ENCODE assay signal across 16 cellular contexts in the genomic region with DNA sequence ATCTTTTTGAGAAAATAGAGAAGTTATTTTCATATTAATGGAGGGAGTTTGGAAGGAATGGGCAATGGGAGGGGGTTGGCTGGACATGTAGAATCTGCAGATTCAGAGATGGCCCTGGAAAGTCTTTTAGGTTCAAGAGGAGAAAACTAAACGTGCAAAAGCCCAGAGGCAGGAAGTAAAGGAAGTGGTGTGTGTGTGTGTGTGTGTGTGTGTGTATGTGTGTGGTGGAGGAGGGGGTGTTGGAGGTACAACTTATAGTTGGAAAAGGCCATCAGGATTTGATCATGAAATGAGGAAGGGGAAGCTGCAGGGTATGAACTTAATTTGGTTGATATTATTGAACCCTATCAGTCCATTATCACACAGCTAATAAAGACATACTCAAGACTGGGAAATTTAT. TPM values are rescaled to one million over a fixed set of nuclear protein-coding genes. Genes with fewer than 3 reads are reported as not detected.
DNase-seq lines count a peak whose midpoint lies in the region; ATAC-seq and TF ChIP-seq lines count a peak whose summit lies in the region.
"Had no signal": no experiment of that assay in that cellular context is flagged by ENCODE, and none has a peak within 500 bp of the region (broad histone marks: within the 10 kb centered on the region; RNA-seq: fewer than 3 reads in every experiment).

No MANE protein-coding gene starts in this region.

- H3K4me1 Mint-ChIP-seq in activated CD8-positive, alpha-beta T cell treated with anti-CD3 and anti-CD28 coated beads, Interleukin-2, amount 10 ng/mL, durations not matched to agents 7 days and 5 days (ENCODE audit: low read depth) = peaks cover 25% of the 10 kb centered on the region
- peaks cover 23% of the 10 kb centered on the region for H3K4me1 Mint-ChIP-seq in activated CD8-positive, alpha-beta T cell treated with anti-CD3 and anti-CD28 coated beads for 36 hours (ENCODE audit: low read depth)
- H3K4me1 Mint-ChIP-seq in naive thymus-derived CD4-positive, alpha-beta T cell = peaks cover 13 to 35% (median 28%) of the 10 kb centered on the region in 7 donors

- H4K8ac ChIP-seq in trophoblast cell (ENCODE audit: low read depth, low read length) = no peak overlapping the region

- H2BK12ac ChIP-seq in trophoblast cell (ENCODE audit: low read length) = no peak overlapping the region

- intact Hi-C loops in activated CD8-positive, alpha-beta T cell treated with anti-CD3 and anti-CD28 coated beads for 36 hours (cut with micrococcal nuclease) = no loop called here
- intact Hi-C loops in naive thymus-derived CD4-positive, alpha-beta T cell (cut with micrococcal nuclease) = loop anchor here in 1 of 2 donors (2.0 kb wide), 1 partner anchor 60 kb away; no protein-coding TSS in a partner anchor
- intact Hi-C loops in head of caudate nucleus (cut with DNase I) = no loop called here

- H4K91ac ChIP-seq in trophoblast cell (ENCODE audit: low read depth, low read length) = no peak overlapping the region

- peak overlapping the region in 6 of 11 experiments; percentile 5 to 38 (median 10); a peak in 8 of 22 replicates for H3K4me2 ChIP-seq in BLaER1 treated with 17β-estradiol and CSF1 and Interleukin-3, amounts not matched to agents 10 nM and 100 nM
- no peak overlapping the region for H3K4me2 ChIP-seq in trophoblast cell (ENCODE audit: low read length)

- WGBS in trophoblast cell (ENCODE audit: extremely low coverage, insufficient coverage, insufficient read length) = no CpG with 5 or more reads among the region's 1 CpG

- H3K79me2 ChIP-seq in trophoblast cell (ENCODE audit: control insufficient read depth, insufficient read depth, low read length, poor library complexity) = peaks cover 3% of the 10 kb centered on the region

- no peak overlapping the region for H3K4me3 ChIP-seq in BLaER1 treated with 17β-estradiol and CSF1 and Interleukin-3, amounts not matched to agents 10 nM and 100 nM
- no peak overlapping the region for H3K4me3 ChIP-seq in Jurkat, Clone E6-1 (ENCODE audit: low read length)
- no peak overlapping the region for H3K4me3 ChIP-seq in naive thymus-derived CD4-positive, alpha-beta T cell (ENCODE audit: low read length)
- no peak overlapping the region for H3K4me3 ChIP-seq in trophoblast cell (ENCODE audit: low read depth, low read length)

- no peak overlapping the region for H2AK5ac ChIP-seq in trophoblast cell (ENCODE audit: low read length)

- H3K9me3 ChIP-seq in BLaER1 treated with 17β-estradiol and CSF1 and Interleukin-3, amounts not matched to agents 10 nM and 100 nM (replicated peaks in 1 of 11) = peaks cover 0 to 17% (median 10%) of the 10 kb centered on the region in 11 experiments; a peak in 14 of 22 replicates
- H3K9me3 ChIP-seq in naive thymus-derived CD4-positive, alpha-beta T cell (ENCODE audit: control insufficient read depth in 2 of 3, low read length in 3 of 3) = no peaks in the 10 kb centered on the region
- H3K9me3 ChIP-seq in trophoblast cell (ENCODE audit: insufficient read depth, low read depth, low read length) = no peaks in the 10 kb centered on the region

- H3K23ac ChIP-seq in trophoblast cell (ENCODE audit: low read length) = no peak overlapping the region

- no peak for ATAC-seq in activated CD8-positive, alpha-beta T cell treated with anti-CD3 and anti-CD28 coated beads, Interleukin-2, amount 10 ng/mL, durations not matched to agents 7 days and 5 days
- no peak for ATAC-seq in activated CD8-positive, alpha-beta T cell treated with anti-CD3 and anti-CD28 coated beads for 36 hours
- no peak for ATAC-seq in naive thymus-derived CD4-positive, alpha-beta T cell
- ATAC-seq: CD8-positive, alpha-beta T cell; HepG2 had no signal

- no peak overlapping the region for H3K14ac ChIP-seq in trophoblast cell (ENCODE audit: low read length)

- no peak overlapping the region for H4K12ac ChIP-seq in trophoblast cell (ENCODE audit: low read depth, low read length)

- no peak overlapping the region for H3K18ac ChIP-seq in trophoblast cell (ENCODE audit: low read length)

- H2AFZ ChIP-seq in trophoblast cell (ENCODE audit: insufficient read depth, low read length, poor library complexity) = no peak overlapping the region

- H4K20me1 ChIP-seq in BLaER1 treated with 17β-estradiol and CSF1 and Interleukin-3, amounts not matched to agents 10 nM and 100 nM = no peaks in the 10 kb centered on the region

- peaks cover 8 to 28% (median 23%) of the 10 kb centered on the region in 10 experiments; a peak in 19 of 20 replicates for H3K4me1 ChIP-seq in BLaER1 treated with 17β-estradiol and CSF1 and Interleukin-3, amounts not matched to agents 10 nM and 100 nM
- H3K4me1 ChIP-seq in naive thymus-derived CD4-positive, alpha-beta T cell (ENCODE audit: control insufficient read depth in 2 of 2, insufficient read depth in 2 of 2, low read length in 2 of 2) = peaks cover 0 to 11% of the 10 kb centered on the region in 2 donors
- peaks cover 6 to 10% of the 10 kb centered on the region in 2 experiments for H3K4me1 ChIP-seq in trophoblast cell (ENCODE audit: control insufficient read depth in 1 of 2, insufficient read depth in 2 of 2, low read length in 2 of 2)

- no peak for DNase-seq in activated CD8-positive, alpha-beta T cell treated with anti-CD3 and anti-CD28 coated beads, Interleukin-2, amount 10 ng/mL, durations not matched to agents 7 days and 5 days
- DNase-seq in activated CD8-positive, alpha-beta T cell treated with anti-CD3 and anti-CD28 coated beads for 36 hours = no peak
- peak; percentile 18 for DNase-seq in Jurkat, Clone E6-1 (ENCODE audit: low read depth, low spot score)
- DNase-seq in naive thymus-derived CD4-positive, alpha-beta T cell = no peak
- no peak for DNase-seq in head of caudate nucleus
- DNase-seq in RKO (ENCODE audit: low spot score) = no peak
- DNase-seq in trophoblast cell = no peak
- DNase-seq: CD8-positive, alpha-beta T cell; COR-L47; GF-D8; HCEC 1CT; HFFc6 had no signal

- H3K4me3 Mint-ChIP-seq in activated CD8-positive, alpha-beta T cell treated with anti-CD3 and anti-CD28 coated beads, Interleukin-2, amount 10 ng/mL, durations not matched to agents 7 days and 5 days = no peak overlapping the region
- H3K4me3 Mint-ChIP-seq in activated CD8-positive, alpha-beta T cell treated with anti-CD3 and anti-CD28 coated beads for 36 hours = no peak overlapping the region
- peak overlapping the region in 2 of 10 donors; percentile 1 to 9 for H3K4me3 Mint-ChIP-seq in naive thymus-derived CD4-positive, alpha-beta T cell
- H3K4me3 Mint-ChIP-seq: B cell; CD14-positive monocyte; CD8-positive, alpha-beta T cell; HFFc6 had no signal

- H3K9me3 Mint-ChIP-seq in activated CD8-positive, alpha-beta T cell treated with anti-CD3 and anti-CD28 coated beads, Interleukin-2, amount 10 ng/mL, durations not matched to agents 7 days and 5 days (ENCODE audit: insufficient read depth) = peaks cover 6% of the 10 kb centered on the region
- peaks cover 6% of the 10 kb centered on the region for H3K9me3 Mint-ChIP-seq in activated CD8-positive, alpha-beta T cell treated with anti-CD3 and anti-CD28 coated beads for 36 hours
- H3K9me3 Mint-ChIP-seq in naive thymus-derived CD4-positive, alpha-beta T cell = peaks cover 0 to 5% (median 0%) of the 10 kb centered on the region in 11 donors
- H3K9me3 Mint-ChIP-seq: CD8-positive, alpha-beta T cell; HFFc6 had no signal

- H2BK120ac ChIP-seq in trophoblast cell (ENCODE audit: insufficient read depth, low read length, poor library complexity) = no peak overlapping the region

- H3K27me3 Mint-ChIP-seq in activated CD8-positive, alpha-beta T cell treated with anti-CD3 and anti-CD28 coated beads, Interleukin-2, amount 10 ng/mL, durations not matched to agents 7 days and 5 days (ENCODE audit: low read depth) = no peaks in the 10 kb centered on the region
- no peaks in the 10 kb centered on the region for H3K27me3 Mint-ChIP-seq in activated CD8-positive, alpha-beta T cell treated with anti-CD3 and anti-CD28 coated beads for 36 hours
- no peaks in the 10 kb centered on the region for H3K27me3 Mint-ChIP-seq in naive thymus-derived CD4-positive, alpha-beta T cell
- H3K27me3 Mint-ChIP-seq: B cell had no signal

- no peak overlapping the region for H3K27ac ChIP-seq in BLaER1 treated with 17β-estradiol and CSF1 and Interleukin-3, amounts not matched to agents 10 nM and 100 nM
- H3K27ac ChIP-seq in naive thymus-derived CD4-positive, alpha-beta T cell (ENCODE audit: low read depth, low read length) = no peak overlapping the region
- no peak overlapping the region for H3K27ac ChIP-seq in trophoblast cell (ENCODE audit: low read depth, low read length)

- no peaks in the 10 kb centered on the region for H3K36me3 ChIP-seq in BLaER1 treated with 17β-estradiol and CSF1 and Interleukin-3, amounts not matched to agents 10 nM and 100 nM
- no peaks in the 10 kb centered on the region for H3K36me3 ChIP-seq in naive thymus-derived CD4-positive, alpha-beta T cell (ENCODE audit: control insufficient read depth in 2 of 3, insufficient read depth in 3 of 3, low read length in 3 of 3)
- H3K36me3 ChIP-seq in trophoblast cell (ENCODE audit: control insufficient read depth in 1 of 2, insufficient read depth in 2 of 2, low read length in 2 of 2) = no peaks in the 10 kb centered on the region

- H3K27me3 ChIP-seq in BLaER1 treated with 17β-estradiol and CSF1 and Interleukin-3, amounts not matched to agents 10 nM and 100 nM = no peaks in the 10 kb centered on the region
- no peaks in the 10 kb centered on the region for H3K27me3 ChIP-seq in naive thymus-derived CD4-positive, alpha-beta T cell (ENCODE audit: control insufficient read depth in 2 of 2, insufficient read depth in 2 of 2, low read length in 2 of 2)
- no peaks in the 10 kb centered on the region for H3K27me3 ChIP-seq in trophoblast cell (ENCODE audit: insufficient read depth, low read length)

- H3K27ac Mint-ChIP-seq in activated CD8-positive, alpha-beta T cell treated with anti-CD3 and anti-CD28 coated beads, Interleukin-2, amount 10 ng/mL, durations not matched to agents 7 days and 5 days = peak overlapping the region; percentile 23
- H3K27ac Mint-ChIP-seq in activated CD8-positive, alpha-beta T cell treated with anti-CD3 and anti-CD28 coated beads for 36 hours = no peak overlapping the region
- H3K27ac Mint-ChIP-seq in naive thymus-derived CD4-positive, alpha-beta T cell = peak overlapping the region in 6 of 9 donors; percentile 7 to 57 (median 26)
- H3K27ac Mint-ChIP-seq: B cell; CD14-positive monocyte; CD8-positive, alpha-beta T cell; HFFc6 had no signal

- no peak overlapping the region for H3K4ac ChIP-seq in trophoblast cell (ENCODE audit: low read depth, low read length)

- H3K36me3 Mint-ChIP-seq in activated CD8-positive, alpha-beta T cell treated with anti-CD3 and anti-CD28 coated beads, Interleukin-2, amount 10 ng/mL, durations not matched to agents 7 days and 5 days (ENCODE audit: low read depth) = peaks cover 3% of the 10 kb centered on the region
- H3K36me3 Mint-ChIP-seq in activated CD8-positive, alpha-beta T cell treated with anti-CD3 and anti-CD28 coated beads for 36 hours (ENCODE audit: low read depth) = no peaks in the 10 kb centered on the region
- peaks cover 0 to 14% (median 0%) of the 10 kb centered on the region in 5 donors for H3K36me3 Mint-ChIP-seq in naive thymus-derived CD4-positive, alpha-beta T cell
- H3K36me3 Mint-ChIP-seq: CD14-positive monocyte; CD8-positive, alpha-beta T cell had no signal

- H3K79me1 ChIP-seq in trophoblast cell (ENCODE audit: low read length) = peaks cover 4% of the 10 kb centered on the region

- no peak overlapping the region for H3K9ac ChIP-seq in BLaER1 treated with 17β-estradiol and CSF1 and Interleukin-3, amounts not matched to agents 10 nM and 100 nM
- H3K9ac ChIP-seq in trophoblast cell (ENCODE audit: low read length) = no peak overlapping the region

- POLR2A ChIA-PET in activated CD8-positive, alpha-beta T cell treated with anti-CD3 and anti-CD28 coated beads, Interleukin-2, amount 10 ng/mL, durations not matched to agents 7 days and 5 days (lab: Charles Lee) = interaction anchor here (0.7 kb wide), 1 partner anchor 75 kb away, joined by 3 read pairs; no protein-coding TSS in a partner anchor
- POLR2A ChIA-PET in activated CD8-positive, alpha-beta T cell treated with anti-CD3 and anti-CD28 coated beads for 36 hours (lab: Charles Lee) = no interaction called here
- POLR2A ChIA-PET in naive thymus-derived CD4-positive, alpha-beta T cell (lab: Charles Lee) = no interaction called here

- CTCF ChIA-PET in activated CD8-positive, alpha-beta T cell treated with anti-CD3 and anti-CD28 coated beads, Interleukin-2, amount 10 ng/mL, durations not matched to agents 7 days and 5 days (lab: Charles Lee) = no interaction called here
- CTCF ChIA-PET in activated CD8-positive, alpha-beta T cell treated with anti-CD3 and anti-CD28 coated beads for 36 hours (lab: Charles Lee) = interaction anchor here (0.9 kb wide), 1 partner anchor 401 kb away, joined by 3 read pairs; no protein-coding TSS in a partner anchor
- CTCF ChIA-PET in naive thymus-derived CD4-positive, alpha-beta T cell (lab: Charles Lee) = no interaction called here

- no peak for TF ChIP-seq CTCF in activated CD8-positive, alpha-beta T cell treated with anti-CD3 and anti-CD28 coated beads for 36 hours (IDR thresholded peaks at IDR 0.05)

- H2BK5ac ChIP-seq in trophoblast cell (ENCODE audit: low read depth, low read length, poor library complexity) = no peak overlapping the region

RNA-seq across cellular contexts. Expression of a gene that starts 5.6 kb away (rescaled TPM):
- total RNA-seq in activated CD8-positive, alpha-beta T cell treated with anti-CD3 and anti-CD28 coated beads, Interleukin-2, amount 10 ng/mL, durations not matched to agents 7 days and 5 days = 10 to 100 TPM; 51.3 to 58.9 TPM
- total RNA-seq in activated CD8-positive, alpha-beta T cell treated with anti-CD3 and anti-CD28 coated beads for 36 hours = 10 to 100 TPM; 16.4 to 22.6 TPM
- polyA plus RNA-seq in Jurkat, Clone E6-1 (2012; ENCODE audit: insufficient read depth, insufficient read length) = 7.6 TPM
- 10 to 100 TPM; 12.5 to 95.2 (median 52.3) TPM for total RNA-seq in naive thymus-derived CD4-positive, alpha-beta T cell
- polyA plus RNA-seq in naive thymus-derived CD4-positive, alpha-beta T cell = 10 to 100 TPM; 10.3 to 12.1 TPM
- 29.2 and 30.6 TPM in 2 replicates for polyA plus RNA-seq in trophoblast cell (2013)
